ENCODE assay signal across 31 cellular contexts in the genomic region with DNA sequence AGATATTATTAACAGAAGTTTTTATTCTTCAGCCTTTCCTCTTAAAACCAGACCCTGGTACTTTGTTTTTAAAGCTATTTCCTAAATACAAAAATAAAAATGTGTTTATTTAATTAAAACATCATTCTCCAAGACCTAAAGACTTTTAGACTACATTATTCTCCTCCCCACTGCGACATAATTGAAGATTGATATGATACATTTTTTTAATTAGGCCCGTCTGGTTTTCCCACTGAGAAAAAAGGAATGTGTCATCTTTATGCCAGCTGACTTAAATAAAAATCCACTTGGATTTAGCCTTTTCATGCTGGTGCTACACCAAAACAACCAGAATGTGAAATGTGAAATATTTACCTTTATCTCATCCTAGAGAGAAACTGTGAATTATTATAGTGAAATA.
"Had no signal": no experiment of that assay in that cellular context is flagged by ENCODE, and none has a peak within 500 bp of the region (broad histone marks: within the 10 kb centered on the region; RNA-seq: fewer than 3 reads in every experiment).

No MANE protein-coding gene starts in this region.

- H3K9me3 Mint-ChIP-seq: activated B cell treated with CpG ODN at 0.5 μM for 24 hours; activated CD4-positive, alpha-beta memory T cell treated with anti-CD3 and anti-CD28 coated beads, Interleukin-2, amount 10 ng/mL, durations not matched to agents 7 days and 5 days; activated CD4-positive, alpha-beta T cell treated with anti-CD3 and anti-CD28 coated beads, Interleukin-2, amount 10 ng/mL, durations not matched to agents 24 days and 14 days; activated naive CD4-positive, alpha-beta T cell treated with anti-CD3 and anti-CD28 coated beads, Interleukin-2, amount 10 ng/mL, durations not matched to agents 7 days and 5 days; activated naive CD4-positive, alpha-beta T cell treated with anti-CD3 and anti-CD28 coated beads, Interleukin-2, amount 50 U/mL, for 24 hours; activated naive CD8-positive, alpha-beta T cell treated with anti-CD3 and anti-CD28 coated beads, Interleukin-2, amount 10 ng/mL, durations not matched to agents 7 days and 5 days; activated naive CD8-positive, alpha-beta T cell treated with anti-CD3 and anti-CD28 coated beads, Interleukin-2, amount 50 U/mL, for 24 hours; activated T-cell treated with anti-CD3 and anti-CD28 coated beads, Interleukin-2, amount 50 U/mL, for 24 hours; activated T-helper 2 cell treated with anti-CD3 and anti-CD28 coated beads, Interferon-gamma antibody, Interleukin-2, Interleukin-4, amounts not matched to agents 10 μg/mL and 5 μg/mL and 100 μg/mL, durations not matched to agents 14 hours and 24 hours and 36 hours; T-cell had no signal

- H3K4me3 ChIP-seq: ascending aorta, cardiac muscle cell had no signal

- H3K27ac ChIP-seq: ascending aorta, cardiac muscle cell had no signal

- H3K27ac Mint-ChIP-seq: activated B cell treated with CpG ODN at 0.5 μM for 24 hours; activated CD4-positive, alpha-beta memory T cell treated with anti-CD3 and anti-CD28 coated beads, Interleukin-2, amount 10 ng/mL, durations not matched to agents 7 days and 5 days; activated CD4-positive, alpha-beta T cell treated with anti-CD3 and anti-CD28 coated beads, Interleukin-2, amount 10 ng/mL, durations not matched to agents 24 days and 14 days; activated CD8-positive, alpha-beta memory T cell treated with anti-CD3 and anti-CD28 coated beads, Interleukin-2, amount 10 ng/mL, durations not matched to agents 7 days and 5 days; activated CD8-positive, alpha-beta T cell treated with anti-CD3 and anti-CD28 coated beads, Interleukin-2, amount 10 ng/mL, durations not matched to agents 7 days and 5 days; activated naive CD4-positive, alpha-beta T cell treated with anti-CD3 and anti-CD28 coated beads, Interleukin-2, amount 10 ng/mL, durations not matched to agents 7 days and 5 days; activated naive CD4-positive, alpha-beta T cell treated with anti-CD3 and anti-CD28 coated beads, Interleukin-2, amount 50 U/mL, for 24 hours; activated naive CD8-positive, alpha-beta T cell; activated naive CD8-positive, alpha-beta T cell treated with anti-CD3 and anti-CD28 coated beads, Interleukin-2, amount 10 ng/mL, durations not matched to agents 7 days and 5 days; activated naive CD8-positive, alpha-beta T cell treated with anti-CD3 and anti-CD28 coated beads, Interleukin-2, amount 50 U/mL, for 24 hours; activated T-cell treated with anti-CD3 and anti-CD28 coated beads, Interleukin-2, amount 50 U/mL, for 24 hours; activated T-helper 2 cell treated with anti-CD3 and anti-CD28 coated beads, Interferon-gamma antibody, Interleukin-2, Interleukin-4, amounts not matched to agents 10 μg/mL and 5 μg/mL and 100 μg/mL, durations not matched to agents 14 hours and 24 hours and 36 hours; brain; T-cell; T-helper 17 cell had no signal

- H3K4me1 Mint-ChIP-seq: activated B cell treated with CpG ODN at 0.5 μM for 24 hours; activated CD4-positive, alpha-beta memory T cell treated with anti-CD3 and anti-CD28 coated beads, Interleukin-2, amount 10 ng/mL, durations not matched to agents 7 days and 5 days; activated naive CD4-positive, alpha-beta T cell treated with anti-CD3 and anti-CD28 coated beads, Interleukin-2, amount 10 ng/mL, durations not matched to agents 7 days and 5 days; activated naive CD4-positive, alpha-beta T cell treated with anti-CD3 and anti-CD28 coated beads, Interleukin-2, amount 50 U/mL, for 24 hours; activated naive CD8-positive, alpha-beta T cell treated with anti-CD3 and anti-CD28 coated beads, Interleukin-2, amount 50 U/mL, for 24 hours; T-cell; T-helper 17 cell had no signal

- H3K36me3 Mint-ChIP-seq: activated CD8-positive, alpha-beta memory T cell treated with anti-CD3 and anti-CD28 coated beads, Interleukin-2, amount 10 ng/mL, durations not matched to agents 7 days and 5 days; activated naive CD4-positive, alpha-beta T cell treated with anti-CD3 and anti-CD28 coated beads, Interleukin-2, amount 10 ng/mL, durations not matched to agents 7 days and 5 days; activated naive CD4-positive, alpha-beta T cell treated with anti-CD3 and anti-CD28 coated beads, Interleukin-2, amount 50 U/mL, for 24 hours; activated naive CD8-positive, alpha-beta T cell; activated naive CD8-positive, alpha-beta T cell treated with anti-CD3 and anti-CD28 coated beads, Interleukin-2, amount 10 ng/mL, durations not matched to agents 7 days and 5 days; brain; T-cell had no signal

- H3K36me3 ChIP-seq: ascending aorta, cardiac muscle cell had no signal

- H3K9me3 ChIP-seq: ascending aorta had no signal

- H3K4me3 Mint-ChIP-seq: activated B cell treated with CpG ODN at 0.5 μM for 24 hours; activated CD4-positive, alpha-beta memory T cell treated with anti-CD3 and anti-CD28 coated beads, Interleukin-2, amount 10 ng/mL, durations not matched to agents 7 days and 5 days; activated CD4-positive, alpha-beta T cell treated with anti-CD3 and anti-CD28 coated beads, Interleukin-2, amount 10 ng/mL, durations not matched to agents 24 days and 14 days; activated CD8-positive, alpha-beta memory T cell treated with anti-CD3 and anti-CD28 coated beads, Interleukin-2, amount 10 ng/mL, durations not matched to agents 7 days and 5 days; activated CD8-positive, alpha-beta T cell treated with anti-CD3 and anti-CD28 coated beads, Interleukin-2, amount 10 ng/mL, durations not matched to agents 7 days and 5 days; activated naive CD4-positive, alpha-beta T cell treated with anti-CD3 and anti-CD28 coated beads, Interleukin-2, amount 10 ng/mL, durations not matched to agents 7 days and 5 days; activated naive CD4-positive, alpha-beta T cell treated with anti-CD3 and anti-CD28 coated beads, Interleukin-2, amount 50 U/mL, for 24 hours; activated naive CD8-positive, alpha-beta T cell; activated naive CD8-positive, alpha-beta T cell treated with anti-CD3 and anti-CD28 coated beads, Interleukin-2, amount 10 ng/mL, durations not matched to agents 7 days and 5 days; activated naive CD8-positive, alpha-beta T cell treated with anti-CD3 and anti-CD28 coated beads, Interleukin-2, amount 50 U/mL, for 24 hours; activated T-cell treated with anti-CD3 and anti-CD28 coated beads, Interleukin-2, amount 50 U/mL, for 24 hours; brain; T-cell; T-helper 17 cell had no signal

- DNase-seq: activated B cell treated with CpG ODN at 0.5 μM for 24 hours; activated CD4-positive, alpha-beta memory T cell treated with anti-CD3 and anti-CD28 coated beads, Interleukin-2, amount 10 ng/mL, durations not matched to agents 7 days and 5 days; activated CD4-positive, alpha-beta T cell treated with anti-CD3 and anti-CD28 coated beads for 4 hours; activated CD4-positive, alpha-beta T cell treated with anti-CD3 and anti-CD28 coated beads, Interleukin-2, amount 10 ng/mL, durations not matched to agents 24 days and 14 days; activated CD4-positive, alpha-beta T cell treated with anti-CD3 and anti-CD28 coated beads, Interleukin-2, amount 50 U/mL, for 1 hour; activated CD4-positive, alpha-beta T cell treated with anti-CD3 and anti-CD28 coated beads, Interleukin-2, amount 50 U/mL, for 4 hours; activated CD4-positive, CD25-positive, alpha-beta regulatory T cell treated with anti-CD3 and anti-CD28 coated beads, Interleukin-2, amount 50 U/mL, for 72 hours; activated CD8-positive, alpha-beta memory T cell treated with anti-CD3 and anti-CD28 coated beads for 24 hours; activated CD8-positive, alpha-beta memory T cell treated with anti-CD3 and anti-CD28 coated beads, Interleukin-2, amount 10 ng/mL, durations not matched to agents 7 days and 5 days; activated CD8-positive, alpha-beta memory T cell treated with anti-CD3 and anti-CD28 coated beads, Interleukin-2, amount 50 U/mL, for 48 hours; activated CD8-positive, alpha-beta T cell treated with anti-CD3 and anti-CD28 coated beads, Interleukin-2, amount 10 ng/mL, durations not matched to agents 7 days and 5 days; activated effector memory CD4-positive, alpha-beta T cell treated with Interleukin-2 at 50 U/mL for 16 hours; activated gamma-delta T cell; activated naive CD4-positive, alpha-beta T cell treated with anti-CD3 and anti-CD28 coated beads, Interleukin-2, amount 10 ng/mL, durations not matched to agents 7 days and 5 days; activated naive CD4-positive, alpha-beta T cell treated with Interleukin-2 at 50 U/mL for 16 hours; activated naive CD8-positive, alpha-beta T cell treated with anti-CD3 and anti-CD28 coated beads, Interleukin-2, amount 10 ng/mL, durations not matched to agents 7 days and 5 days; activated naive CD8-positive, alpha-beta T cell treated with anti-CD3 and anti-CD28 coated beads, Interleukin-2, amount 50 U/mL, for 24 hours; activated T-cell treated with anti-CD3 and anti-CD28 coated beads, Interleukin-2, amount 50 U/mL, for 24 hours; activated T-cell treated with anti-CD3 and anti-CD28 coated beads, Interleukin-2, amount 50 U/mL, for 48 hours; amygdala; anterior cingulate cortex; caudate nucleus; T-cell; T-helper 17 cell; T-helper 9 cell had no signal

- H3K27me3 ChIP-seq: ascending aorta, cardiac muscle cell had no signal
